3 cellular contexts compared by ENCODE assay signal in genomic region chr11:15931497-15931896, GRCh38.
"Had no signal": no experiment of that assay in that cellular context is flagged by ENCODE, and none has a peak within 500 bp of the region (broad histone marks: within the 10 kb centered on the region; RNA-seq: fewer than 3 reads in every experiment).

No MANE protein-coding gene starts in this region.

- DNase-seq: GDM1, GF-D8 had no signal

- H3K4me3 ChIP-seq: GM12878 had no signal

- ATAC-seq: GM12878 had no signal
